ENCODE assay signal across 1 cellular context in genomic region chr21:32727728-32728454, GRCh38.
TF ChIP-seq lines count a peak whose summit lies in the region.

Gene SYNJ1 (minus strand): TSS chr21:32728013. CDS start chr21:32726895, 1,118 bp downstream.

TF ChIP-seq in GM12878, 131 proteins besides CTCF, POLR2A, EP300 and RAD21 (continued from another document):
- TF ChIP-seq RELB (IDR thresholded peaks at IDR 0.05; ENCODE audit: low read depth): peak; percentile 5; the same call in 1 of the 2 replicates
- TF ChIP-seq GATAD2B (conservative IDR thresholded peaks at IDR 0.05; ENCODE audit: low read depth): peak; percentile 90
- TF ChIP-seq RFX5 (IDR thresholded peaks at IDR 0.05; ENCODE audit: low read depth, low read length): no peak
